Comparison of ENCODE assay signal across 25 cellular contexts in the genomic region with DNA sequence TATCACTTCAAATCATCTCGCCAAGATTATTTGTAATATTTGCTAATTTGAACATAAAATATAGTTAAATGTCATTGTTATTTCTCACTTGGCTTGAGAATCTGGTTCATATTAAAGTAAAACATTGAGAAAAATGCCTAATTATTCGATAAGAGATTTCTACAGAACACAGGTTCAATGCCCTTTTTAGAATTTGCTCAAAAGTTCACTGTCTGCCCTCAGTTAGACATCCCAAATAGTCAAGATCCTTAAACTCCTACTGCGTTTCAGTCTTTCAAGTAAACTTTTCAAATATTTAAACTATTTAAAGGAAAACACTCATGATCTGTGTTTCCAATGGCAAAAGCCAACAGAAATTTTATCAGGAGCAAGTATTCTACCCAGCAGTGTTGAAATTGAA.
DNase-seq lines count a peak whose midpoint lies in the region; ATAC-seq, FAIRE-seq and TF ChIP-seq lines count a peak whose summit lies in the region.
"Had no signal": no experiment of that assay in that cellular context is flagged by ENCODE, and none has a peak within 500 bp of the region (broad histone marks: within the 10 kb centered on the region; RNA-seq: fewer than 3 reads in every experiment).

No MANE protein-coding gene starts in this region.

- peak overlapping the region; percentile 29 for H2AFZ ChIP-seq in HepG2 (ENCODE audit: low read length)

- H3K4me3 Mint-ChIP-seq in Caco-2 (ENCODE audit: unreplicated experiment), result no peak overlapping the region
- no peak overlapping the region for H3K4me3 Mint-ChIP-seq in activated T-helper 2 cell treated with anti-CD3 and anti-CD28 coated beads, Interferon-gamma antibody, Interleukin-2, Interleukin-4, amounts not matched to agents 10 μg/mL and 5 μg/mL and 100 μg/mL, durations not matched to agents 14 hours and 24 hours and 36 hours (ENCODE audit: low read depth)
- H3K4me3 Mint-ChIP-seq: CD14-positive monocyte; CD4-positive, alpha-beta memory T cell; CD4-positive, CD25-positive, alpha-beta regulatory T cell; CD8-positive, alpha-beta memory T cell had no signal

- no peaks in the 10 kb centered on the region for H3K4me1 Mint-ChIP-seq in Caco-2 (ENCODE audit: low read depth, unreplicated experiment)
- H3K4me1 Mint-ChIP-seq in activated T-helper 2 cell treated with anti-CD3 and anti-CD28 coated beads, Interferon-gamma antibody, Interleukin-2, Interleukin-4, amounts not matched to agents 10 μg/mL and 5 μg/mL and 100 μg/mL, durations not matched to agents 14 hours and 24 hours and 36 hours (ENCODE audit: low read depth), result no peaks in the 10 kb centered on the region
- H3K4me1 Mint-ChIP-seq: CD14-positive monocyte; CD4-positive, alpha-beta memory T cell; CD4-positive, CD25-positive, alpha-beta regulatory T cell; CD8-positive, alpha-beta memory T cell had no signal

- TF ChIP-seq CTCF in HepG2 (CRISPR knock-in tag; IDR thresholded peaks at IDR 0.05), result no peak
- TF ChIP-seq CTCF in right lobe of liver (IDR thresholded peaks at IDR 0.05), result no peak
- no peak for TF ChIP-seq CTCF in choroid plexus epithelial cell (conservative IDR thresholded peaks at IDR 0.05; ENCODE audit: low read depth, low read length)
- TF ChIP-seq CTCF in kidney (IDR thresholded peaks at IDR 0.05; ENCODE audit: borderline replicate concordance, extremely low read depth, insufficient read depth), result no peak
- TF ChIP-seq CTCF in Caco-2 (IDR thresholded peaks at IDR 0.05; ENCODE audit: insufficient read depth in 1 of 2, low read depth in 1 of 2, low read length in 1 of 2, severe bottlenecking in 1 of 2, unreplicated experiment in 1 of 2), result no peak

- no peak overlapping the region for H3K9ac ChIP-seq in HepG2 (ENCODE audit: insufficient read depth, low read depth, low read length)
- H3K9ac ChIP-seq in kidney (ENCODE audit: low read length in 2 of 2), result no peak overlapping the region
- H3K9ac ChIP-seq: BLaER1 had no signal

- TF ChIP-seq EP300 in HepG2 (IDR thresholded peaks at IDR 0.05; ENCODE audit: low read depth in 2 of 2, low read length in 2 of 2), result no peak
- no peak for TF ChIP-seq EP300 in HepG2 (CRISPR knock-in tag; IDR thresholded peaks at IDR 0.05; ENCODE audit: borderline replicate concordance)

- no peak overlapping the region for H3K4me3 ChIP-seq in HepG2 (replicated peaks in 1 of 3; ENCODE audit: insufficient read depth in 1 of 3, low read depth in 2 of 3, low read length in 3 of 3)
- H3K4me3 ChIP-seq in right lobe of liver, result no peak overlapping the region
- H3K4me3 ChIP-seq in choroid plexus epithelial cell (ENCODE audit: low read depth, low read length), result no peak overlapping the region
- H3K4me3 ChIP-seq in kidney (ENCODE audit: low read length in 2 of 2), result no peak overlapping the region
- no peak overlapping the region for H3K4me3 ChIP-seq in small intestine (ENCODE audit: low read depth in 1 of 2, low read length in 2 of 2)
- H3K4me3 ChIP-seq in Caco-2 (ENCODE audit: low read depth, low read length), result no peak overlapping the region
- H3K4me3 ChIP-seq: A549, BLaER1 had no signal

- H3K36me3 ChIP-seq in HepG2 (replicated peaks in 1 of 2; ENCODE audit: control insufficient read depth in 1 of 2, insufficient read depth in 2 of 2, low read length in 2 of 2), result no peaks in the 10 kb centered on the region
- H3K36me3 ChIP-seq in right lobe of liver, result no peaks in the 10 kb centered on the region
- no peaks in the 10 kb centered on the region for H3K36me3 ChIP-seq in kidney (ENCODE audit: control insufficient read depth in 1 of 2, insufficient read depth in 2 of 2, low read length in 2 of 2)
- H3K36me3 ChIP-seq in small intestine (ENCODE audit: control insufficient read depth in 2 of 2, insufficient read depth in 2 of 2, low read length in 2 of 2), result no peaks in the 10 kb centered on the region
- no peaks in the 10 kb centered on the region for H3K36me3 ChIP-seq in Caco-2 (ENCODE audit: control insufficient read depth, insufficient read depth, low read length)
- H3K36me3 ChIP-seq: BE2C, BLaER1 had no signal

- H3K27ac Mint-ChIP-seq in Caco-2 (ENCODE audit: unreplicated experiment), result no peak overlapping the region
- H3K27ac Mint-ChIP-seq in activated T-helper 2 cell treated with anti-CD3 and anti-CD28 coated beads, Interferon-gamma antibody, Interleukin-2, Interleukin-4, amounts not matched to agents 10 μg/mL and 5 μg/mL and 100 μg/mL, durations not matched to agents 14 hours and 24 hours and 36 hours, result no peak overlapping the region
- H3K27ac Mint-ChIP-seq: CD14-positive monocyte; CD4-positive, alpha-beta memory T cell; CD4-positive, CD25-positive, alpha-beta regulatory T cell; CD8-positive, alpha-beta memory T cell had no signal

- in situ Hi-C loops in HepG2 (cut with HindIII; ENCODE audit: extremely low pct_ligation_motif_present, low pct_unique_long_range_greater_than_20kb), result no loop called here

- H3K4me1 ChIP-seq in HepG2 (ENCODE audit: insufficient read depth, low read length), result no peaks in the 10 kb centered on the region
- no peaks in the 10 kb centered on the region for H3K4me1 ChIP-seq in right lobe of liver
- no peaks in the 10 kb centered on the region for H3K4me1 ChIP-seq in kidney (ENCODE audit: control insufficient read depth in 1 of 2, insufficient read depth in 1 of 2, low read depth in 1 of 2, low read length in 2 of 2)
- H3K4me1 ChIP-seq in small intestine (ENCODE audit: control insufficient read depth in 2 of 2, insufficient read depth in 1 of 2, low read depth in 1 of 2, low read length in 1 of 2), result no peaks in the 10 kb centered on the region
- no peaks in the 10 kb centered on the region for H3K4me1 ChIP-seq in Caco-2
- H3K4me1 ChIP-seq: A549, BE2C, BLaER1 had no signal

- DNase-seq in HepG2 (ENCODE audit: low spot score) (no peak), right lobe of liver (no peak), choroid plexus epithelial cell (ENCODE audit: low read depth) (peak; percentile 15), kidney (no peak), small intestine (no peak), ureter (ENCODE audit: low spot score) (no peak), Caco-2 (no peak)
- no peak for DNase-seq in activated T-helper 2 cell treated with anti-CD3 and anti-CD28 coated beads, Interferon-gamma antibody, Interleukin-2, Interleukin-4, amounts not matched to agents 10 μg/mL and 5 μg/mL and 100 μg/mL, durations not matched to agents 14 hours and 24 hours and 36 hours (ENCODE audit: low spot score)
- DNase-seq: ACHN; BE2C; C1 segment of cervical spinal cord; Calu3; CD4-positive, alpha-beta memory T cell; CD4-positive, CD25-positive, alpha-beta regulatory T cell; CD8-positive, alpha-beta memory T cell; DMS79 treated with DMSO at 0.1 percent for 48 hours; GF-D8 had no signal

- intact Hi-C loops in HepG2 (cut with micrococcal nuclease; ENCODE audit: unreplicated experiment) (no loop called here), right lobe of liver (cut with DNase I) (no loop called here), kidney (cut with DNase I) (no loop called here), Caco-2 (cut with micrococcal nuclease; ENCODE audit: unreplicated experiment) (no loop called here)
- intact Hi-C loops in activated T-helper 2 cell treated with anti-CD3 and anti-CD28 coated beads, Interferon-gamma antibody, Interleukin-2, Interleukin-4, amounts not matched to agents 10 μg/mL and 5 μg/mL and 100 μg/mL, durations not matched to agents 14 hours and 24 hours and 36 hours (cut with micrococcal nuclease), result no loop called here

- no peaks in the 10 kb centered on the region for H3K36me3 Mint-ChIP-seq in Caco-2 (ENCODE audit: insufficient read depth, unreplicated experiment)
- H3K36me3 Mint-ChIP-seq in activated T-helper 2 cell treated with anti-CD3 and anti-CD28 coated beads, Interferon-gamma antibody, Interleukin-2, Interleukin-4, amounts not matched to agents 10 μg/mL and 5 μg/mL and 100 μg/mL, durations not matched to agents 14 hours and 24 hours and 36 hours (ENCODE audit: low read depth), result no peaks in the 10 kb centered on the region
- H3K36me3 Mint-ChIP-seq: CD14-positive monocyte; CD4-positive, alpha-beta memory T cell; CD4-positive, CD25-positive, alpha-beta regulatory T cell; CD8-positive, alpha-beta memory T cell had no signal

- no peaks in the 10 kb centered on the region for H3K27me3 Mint-ChIP-seq in Caco-2 (ENCODE audit: insufficient read depth, unreplicated experiment)
- H3K27me3 Mint-ChIP-seq in activated T-helper 2 cell treated with anti-CD3 and anti-CD28 coated beads, Interferon-gamma antibody, Interleukin-2, Interleukin-4, amounts not matched to agents 10 μg/mL and 5 μg/mL and 100 μg/mL, durations not matched to agents 14 hours and 24 hours and 36 hours (ENCODE audit: low read depth), result no peaks in the 10 kb centered on the region
- H3K27me3 Mint-ChIP-seq: CD4-positive, alpha-beta memory T cell; CD4-positive, CD25-positive, alpha-beta regulatory T cell; CD8-positive, alpha-beta memory T cell had no signal

- ATAC-seq in HepG2, result no peak
- no peak for ATAC-seq in right lobe of liver
- ATAC-seq: A549 had no signal

- H3K27ac ChIP-seq in HepG2 (ENCODE audit: extremely low read length, insufficient read depth, low read length) (no peak overlapping the region), right lobe of liver (no peak overlapping the region), kidney (ENCODE audit: low read depth in 2 of 2, low read length in 2 of 2) (no peak overlapping the region), small intestine (ENCODE audit: low read depth in 1 of 2, low read length in 1 of 2) (no peak overlapping the region)
- H3K27ac ChIP-seq: 22Rv1, A549, BLaER1 had no signal

- H4K20me1 ChIP-seq in HepG2 (ENCODE audit: insufficient read depth, low read length), result no peaks in the 10 kb centered on the region
- H4K20me1 ChIP-seq: BLaER1 had no signal

- H3K4me2 ChIP-seq in HepG2 (ENCODE audit: low read depth, low read length), result no peak overlapping the region
- H3K4me2 ChIP-seq: A549, BLaER1 had no signal

- H3K27me3 ChIP-seq in HepG2 (ENCODE audit: control insufficient read depth in 1 of 2, insufficient read depth in 2 of 2, low read length in 2 of 2), result no peaks in the 10 kb centered on the region
- no peaks in the 10 kb centered on the region for H3K27me3 ChIP-seq in right lobe of liver
- no peaks in the 10 kb centered on the region for H3K27me3 ChIP-seq in small intestine (ENCODE audit: control insufficient read depth in 2 of 2, insufficient read depth in 2 of 2, low read length in 2 of 2)
- no peaks in the 10 kb centered on the region for H3K27me3 ChIP-seq in Caco-2 (replicated peaks; ENCODE audit: control insufficient read depth, insufficient read depth, low read length)
- H3K27me3 ChIP-seq: BE2C, BLaER1 had no signal

- no peaks in the 10 kb centered on the region for H3K79me2 ChIP-seq in HepG2 (ENCODE audit: insufficient read depth, low read length)

- POLR2A ChIA-PET in HepG2 (lab: Yijun Ruan, JAX), result no interaction called here
- POLR2A ChIA-PET in Caco-2 (lab: Charles Lee), result no interaction called here

- FAIRE-seq in HepG2 (lab: Jason Lieb, UNC), result no peak
- peak; percentile 11 for FAIRE-seq in kidney (lab: Jason Lieb, UNC)
- peak; percentile 15 for FAIRE-seq in small intestine (lab: Jason Lieb, UNC)
- FAIRE-seq: A549, D721Med, G401.6, GM12891, GM19239 had no signal

- CTCF ChIA-PET in HepG2 (lab: Yijun Ruan, JAX; ENCODE audit: low intra/inter-chr PET ratio, low total read pairs), result no interaction called here
- CTCF ChIA-PET in Caco-2 (lab: Charles Lee), result no interaction called here

- H3K9me3 Mint-ChIP-seq in Caco-2 (ENCODE audit: unreplicated experiment), result peaks cover 9% of the 10 kb centered on the region
- H3K9me3 Mint-ChIP-seq in activated T-helper 2 cell treated with anti-CD3 and anti-CD28 coated beads, Interferon-gamma antibody, Interleukin-2, Interleukin-4, amounts not matched to agents 10 μg/mL and 5 μg/mL and 100 μg/mL, durations not matched to agents 14 hours and 24 hours and 36 hours, result peaks cover 8% of the 10 kb centered on the region

- no peaks in the 10 kb centered on the region for H3K9me3 ChIP-seq in HepG2 (ENCODE audit: low read length)
- no peaks in the 10 kb centered on the region for H3K9me3 ChIP-seq in right lobe of liver
- H3K9me3 ChIP-seq in kidney (ENCODE audit: control insufficient read depth in 1 of 2, low read length in 2 of 2), result no peaks in the 10 kb centered on the region
- H3K9me3 ChIP-seq in small intestine (ENCODE audit: control insufficient read depth, low read depth), result no peaks in the 10 kb centered on the region
- H3K9me3 ChIP-seq in Caco-2, result no peaks in the 10 kb centered on the region
- H3K9me3 ChIP-seq: A549, BE2C, BLaER1 had no signal

- BruUV-seq in HepG2 (replicated peaks; lab: Mats Ljungman, UMichigan), result no TSS peak
- BruUV-seq in Caco-2 (replicated peaks; lab: Mats Ljungman, UMichigan), result no TSS peak

- WGBS in HepG2 (ENCODE audit: low lambda C conversion rate), result 42% methylated on average over 3 of the region's 3 CpGs
- 45% methylated on average over 3 of the region's 3 CpGs for WGBS in right lobe of liver (ENCODE audit: insufficient coverage, low coverage, low lambda C conversion rate, missing lambda C conversion rate)
- 71 to 74% (median 72%) methylated on average over 3 of the region's 3 CpGs for WGBS in small intestine, 3 donors

- TF ChIP-seq RAD21 in HepG2 (CRISPR knock-in tag; IDR thresholded peaks at IDR 0.05), result no peak

- TF ChIP-seq POLR2A in HepG2 (IDR thresholded peaks at IDR 0.05; ENCODE audit: insufficient read depth in 1 of 2, low read depth in 2 of 2, low read length in 2 of 2) (no peak), right lobe of liver (IDR thresholded peaks at IDR 0.05) (no peak)
